Comparison of ENCODE assay signal across 7 cellular contexts in the genomic region with DNA sequence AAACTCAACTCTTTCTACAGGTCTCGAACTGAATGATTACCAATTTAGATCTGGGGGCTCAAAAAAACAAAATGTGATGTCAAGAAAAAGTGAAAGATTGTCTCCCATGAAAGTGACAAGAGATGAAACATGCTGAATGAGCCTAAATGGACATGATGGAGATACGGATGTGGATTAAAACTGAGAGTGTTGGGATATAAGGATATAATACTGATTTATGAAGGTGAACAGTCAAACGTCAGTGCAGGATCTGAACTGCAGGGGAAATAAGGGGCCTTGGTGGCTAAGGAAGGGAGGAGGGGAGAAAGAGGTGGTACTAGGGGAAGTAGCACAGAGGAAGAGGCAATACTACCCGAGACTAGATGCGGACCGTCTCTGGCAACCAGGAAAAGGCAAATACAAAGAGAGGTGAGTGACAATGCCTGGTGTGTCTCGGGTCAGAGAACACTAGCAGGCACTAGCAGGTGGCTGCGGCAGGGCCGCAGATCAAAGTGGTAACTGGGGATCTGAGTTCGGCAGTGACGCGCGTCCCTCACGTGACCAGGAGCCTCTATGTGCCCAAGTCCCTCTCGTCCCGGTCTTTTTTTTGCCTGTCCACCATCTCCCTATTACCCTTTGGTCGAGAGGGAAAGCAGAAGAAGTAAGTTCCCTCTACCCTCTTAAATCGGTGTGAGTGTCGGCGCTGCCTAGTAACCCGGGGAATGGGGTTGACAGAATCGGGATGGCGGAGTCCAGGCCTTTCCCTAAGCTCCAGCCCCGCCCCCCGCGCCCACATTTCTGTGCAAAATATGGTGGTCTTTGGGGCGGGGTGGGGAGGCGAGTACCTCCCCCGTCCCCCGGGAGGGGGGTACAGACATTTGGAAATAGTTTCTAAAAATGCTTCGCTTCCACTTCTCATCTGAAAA. TPM values are rescaled to one million over a fixed set of nuclear protein-coding genes. Genes with fewer than 3 reads are reported as not detected.
A peak's percentile ranks its signal among the peaks of the same experiment; 100 is the strongest.
DNase-seq lines count a peak whose midpoint lies in the region; ATAC-seq and TF ChIP-seq lines count a peak whose summit lies in the region.

A gene with protein sequence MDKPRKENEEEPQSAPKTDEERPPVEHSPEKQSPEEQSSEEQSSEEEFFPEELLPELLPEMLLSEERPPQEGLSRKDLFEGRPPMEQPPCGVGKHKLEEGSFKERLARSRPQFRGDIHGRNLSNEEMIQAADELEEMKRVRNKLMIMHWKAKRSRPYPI (plus strand): TSS at position 590 of the 905 bp plus-strand sequence. CDS start 942 bp downstream, outside the sequence.

- H3K9me3 ChIP-seq in liver (ENCODE audit: control insufficient read depth in 4 of 4, low read length in 3 of 4) = no peaks in the 10 kb centered on the region

- peak within 1 kb of the TSS; percentile 66 to 90 for H3K9ac ChIP-seq in liver (ENCODE audit: low read depth in 1 of 2, low read length in 2 of 2)

- peak in 3 of 56 donors; percentile 5 to 20 (median 19) for TF ChIP-seq CTCF in dorsolateral prefrontal cortex (IDR thresholded peaks at IDR 0.05 in 54 of 56, conservative IDR thresholded peaks at IDR 0.05 in 2 of 56; ENCODE audit: low read depth in 1 of 56, partially characterized antibody in 56 of 56)
- no peak for TF ChIP-seq CTCF in liver (IDR thresholded peaks at IDR 0.05; ENCODE audit: low read depth, low read length, missing input control)

- H3K27me3 ChIP-seq in dorsolateral prefrontal cortex = peaks cover 0 to 72% (median 16%) of the 10 kb centered on the region in 45 donors
- H3K27me3 ChIP-seq in liver (ENCODE audit: control insufficient read depth in 4 of 4, insufficient read depth in 4 of 4, low read length in 3 of 4) = peaks cover 0 to 2% (median 0%) of the 10 kb centered on the region in 4 donors

- TF ChIP-seq POLR2A in GM15510 (IDR thresholded peaks at IDR 0.05; ENCODE audit: borderline replicate concordance, extremely low read depth, insufficient read length) = peak; percentile 44

- DNase-seq in NCI-H1436 treated with DMSO at 0.1 percent for 48 hours (lab: John Stamatoyannopoulos, UW) = peak; percentile 3
- DNase-seq in UCSD-AML1 (lab: John Stamatoyannopoulos, UW; ENCODE audit: unreplicated experiment) = peak; percentile 53
- peak; percentile 62 to 79 (median 75) for DNase-seq in dorsolateral prefrontal cortex
- DNase-seq in stimulated activated CD4-positive, alpha-beta T cell treated with anti-CD3 and anti-CD28 coated beads, Interleukin-4, amount 100 ng/mL, for 4 hours = peak; percentile 12 to 29

- peaks cover 0 to 6% (median 4%) of the 10 kb centered on the region in 4 donors for H3K4me1 ChIP-seq in liver (ENCODE audit: control insufficient read depth in 4 of 4, insufficient read depth in 4 of 4, low read length in 3 of 4)

- ATAC-seq in HG02588 (IDR thresholded peaks at IDR 0.05; ENCODE audit: unreplicated experiment) = peak; percentile 74

- WGBS in liver = 3% methylated on average over 31 of the region's 31 CpGs

- H3K4me3 ChIP-seq in dorsolateral prefrontal cortex (peak within 1 kb of the TSS; percentile 45 to 76 (median 64)), liver (ENCODE audit: low read depth in 1 of 3, low read length in 3 of 3) (peak within 1 kb of the TSS; percentile 50 to 66 (median 65))

- TF ChIP-seq RAD21 in liver (IDR thresholded peaks at IDR 0.05) = no peak

- no peaks in the 10 kb centered on the region for H3K36me3 ChIP-seq in liver (ENCODE audit: control insufficient read depth in 4 of 4, insufficient read depth in 3 of 4, low read depth in 1 of 4, low read length in 3 of 4)

- intact Hi-C loops in dorsolateral prefrontal cortex (cut with DNase I) = loop anchor here (2.0 to 10.0 kb wide), 2 partner anchors 42 to 56 kb away; a partner anchor contains a TSS

- peak within 1 kb of the TSS; percentile 80 to 98 (median 94) for H3K27ac ChIP-seq in dorsolateral prefrontal cortex
- H3K27ac ChIP-seq in liver (ENCODE audit: low read depth in 1 of 2, low read length in 2 of 2) = peak within 1 kb of the TSS; percentile 78 to 90

TF ChIP-seq in liver, 16 proteins besides CTCF, POLR2A, EP300 and RAD21:
- no peak for TF ChIP-seq RXRA (IDR thresholded peaks at IDR 0.05)
- peak in 1 of 2 donors; percentile 40 for TF ChIP-seq HNF4A (conservative IDR thresholded peaks at IDR 0.05)
- TF ChIP-seq, protein P1, sequence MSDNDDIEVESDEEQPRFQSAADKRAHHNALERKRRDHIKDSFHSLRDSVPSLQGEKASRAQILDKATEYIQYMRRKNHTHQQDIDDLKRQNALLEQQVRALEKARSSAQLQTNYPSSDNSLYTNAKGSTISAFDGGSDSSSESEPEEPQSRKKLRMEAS (IDR thresholded peaks at IDR 0.05) = peak; percentile 39
- TF ChIP-seq GABPA (IDR thresholded peaks at IDR 0.05 in 1 of 2, conservative IDR thresholded peaks at IDR 0.05 in 1 of 2) = no peak
- TF ChIP-seq EGR1 (IDR thresholded peaks at IDR 0.05; ENCODE audit: low read depth in 2 of 2) = peak in 1 of 2 donors; percentile 13
- TF ChIP-seq, protein P2, sequence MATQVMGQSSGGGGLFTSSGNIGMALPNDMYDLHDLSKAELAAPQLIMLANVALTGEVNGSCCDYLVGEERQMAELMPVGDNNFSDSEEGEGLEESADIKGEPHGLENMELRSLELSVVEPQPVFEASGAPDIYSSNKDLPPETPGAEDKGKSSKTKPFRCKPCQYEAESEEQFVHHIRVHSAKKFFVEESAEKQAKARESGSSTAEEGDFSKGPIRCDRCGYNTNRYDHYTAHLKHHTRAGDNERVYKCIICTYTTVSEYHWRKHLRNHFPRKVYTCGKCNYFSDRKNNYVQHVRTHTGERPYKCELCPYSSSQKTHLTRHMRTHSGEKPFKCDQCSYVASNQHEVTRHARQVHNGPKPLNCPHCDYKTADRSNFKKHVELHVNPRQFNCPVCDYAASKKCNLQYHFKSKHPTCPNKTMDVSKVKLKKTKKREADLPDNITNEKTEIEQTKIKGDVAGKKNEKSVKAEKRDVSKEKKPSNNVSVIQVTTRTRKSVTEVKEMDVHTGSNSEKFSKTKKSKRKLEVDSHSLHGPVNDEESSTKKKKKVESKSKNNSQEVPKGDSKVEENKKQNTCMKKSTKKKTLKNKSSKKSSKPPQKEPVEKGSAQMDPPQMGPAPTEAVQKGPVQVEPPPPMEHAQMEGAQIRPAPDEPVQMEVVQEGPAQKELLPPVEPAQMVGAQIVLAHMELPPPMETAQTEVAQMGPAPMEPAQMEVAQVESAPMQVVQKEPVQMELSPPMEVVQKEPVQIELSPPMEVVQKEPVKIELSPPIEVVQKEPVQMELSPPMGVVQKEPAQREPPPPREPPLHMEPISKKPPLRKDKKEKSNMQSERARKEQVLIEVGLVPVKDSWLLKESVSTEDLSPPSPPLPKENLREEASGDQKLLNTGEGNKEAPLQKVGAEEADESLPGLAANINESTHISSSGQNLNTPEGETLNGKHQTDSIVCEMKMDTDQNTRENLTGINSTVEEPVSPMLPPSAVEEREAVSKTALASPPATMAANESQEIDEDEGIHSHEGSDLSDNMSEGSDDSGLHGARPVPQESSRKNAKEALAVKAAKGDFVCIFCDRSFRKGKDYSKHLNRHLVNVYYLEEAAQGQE (IDR thresholded peaks at IDR 0.05) = peak; percentile 47

RNA-seq across cellular contexts. Expression of the gene that starts here (rescaled TPM):
- total RNA-seq in dorsolateral prefrontal cortex = 10 to 100 TPM; 27.6 to 72.2 (median 53.4) TPM
- 1 to 10 TPM; 5.0 to 9.2 TPM for total RNA-seq in liver
- polyA plus RNA-seq in liver = 10 to 100 TPM in 1 of 2 donors, 1 to 10 TPM in 1; 9.6 to 15.8 TPM

Comparison
In these comparisons a context has a peak if more than half of its experiments do, and no peak if none do; other contexts are left out.
1. Peak in every context shown above with its lines: DNase-seq, ATAC-seq, H3K4me3 ChIP-seq and H3K27ac ChIP-seq.
2. DNase-seq: peak in every context shown above with its lines; median percentile 75 in dorsolateral prefrontal cortex; 53 in UCSD-AML1; 20 in stimulated activated CD4-positive, alpha-beta T cell treated with anti-CD3 and anti-CD28 coated beads, Interleukin-4, amount 100 ng/mL, for 4 hours; 3 in NCI-H1436 treated with DMSO at 0.1 percent for 48 hours.